ENCODE assay signal across 10 cellular contexts in the genomic region with DNA sequence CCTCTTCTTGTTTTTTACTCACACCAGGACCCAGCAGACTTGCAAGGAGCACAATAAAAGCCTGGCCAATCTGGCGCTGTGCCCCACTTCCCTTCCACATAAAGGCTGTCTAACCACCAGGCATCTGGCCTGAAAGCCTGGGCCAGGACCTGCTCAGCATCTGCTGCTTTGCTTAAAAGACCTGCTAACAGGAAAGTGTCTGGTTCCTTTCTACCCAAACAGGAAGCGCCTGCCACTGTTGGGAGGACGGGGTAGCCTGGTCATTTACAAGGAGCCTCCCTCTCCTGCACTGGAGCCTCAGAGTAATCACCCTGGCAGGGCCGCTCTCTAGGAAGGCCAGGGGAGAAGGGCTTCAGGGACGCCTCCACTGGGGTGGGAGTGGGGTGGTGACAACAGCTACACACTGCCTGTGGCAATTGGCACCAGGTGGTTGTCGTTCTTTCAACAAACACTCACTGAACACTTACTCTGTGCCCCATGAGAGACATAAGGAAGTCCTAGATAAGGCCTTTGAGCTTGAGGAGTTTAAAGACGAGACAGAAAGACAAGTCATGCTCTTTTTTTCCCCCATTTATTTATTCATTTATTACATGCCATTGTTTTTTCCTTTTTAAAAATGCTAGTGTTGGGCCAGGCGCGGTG. TPM values are rescaled to one million over a fixed set of nuclear protein-coding genes. Genes with fewer than 3 reads are reported as not detected.
DNase-seq lines count a peak whose midpoint lies in the region; ATAC-seq and TF ChIP-seq lines count a peak whose summit lies in the region.
"Had no signal": no experiment of that assay in that cellular context is flagged by ENCODE, and none has a peak within 500 bp of the region (broad histone marks: within the 10 kb centered on the region; RNA-seq: fewer than 3 reads in every experiment).

No MANE protein-coding gene starts in this region.

- no peaks in the 10 kb centered on the region for H3K36me3 Mint-ChIP-seq in activated CD8-positive, alpha-beta memory T cell treated with anti-CD3 and anti-CD28 coated beads, Interleukin-2, amount 10 ng/mL, durations not matched to agents 7 days and 5 days
- no peaks in the 10 kb centered on the region for H3K36me3 Mint-ChIP-seq in activated naive CD4-positive, alpha-beta T cell treated with anti-CD3 and anti-CD28 coated beads, Interleukin-2, amount 50 U/mL, for 24 hours
- H3K36me3 Mint-ChIP-seq: CD8-positive, alpha-beta memory T cell had no signal

- H3K36me3 ChIP-seq in transverse colon = no peaks in the 10 kb centered on the region

- H3K27me3 Mint-ChIP-seq in activated CD8-positive, alpha-beta memory T cell treated with anti-CD3 and anti-CD28 coated beads, Interleukin-2, amount 10 ng/mL, durations not matched to agents 7 days and 5 days = peaks cover 28% of the 10 kb centered on the region
- peaks cover 2% of the 10 kb centered on the region for H3K27me3 Mint-ChIP-seq in activated naive CD4-positive, alpha-beta T cell treated with anti-CD3 and anti-CD28 coated beads, Interleukin-2, amount 50 U/mL, for 24 hours

- peaks cover 24 to 44% (median 34%) of the 10 kb centered on the region in 4 donors for H3K4me1 ChIP-seq in transverse colon

- no peaks in the 10 kb centered on the region for H3K27me3 ChIP-seq in transverse colon

- CTCF ChIA-PET in activated CD8-positive, alpha-beta memory T cell treated with anti-CD3 and anti-CD28 coated beads, Interleukin-2, amount 10 ng/mL, durations not matched to agents 7 days and 5 days (lab: Charles Lee) = interaction anchor here (11.7 kb wide), 1 partner anchor 39 kb away, joined by 106 read pairs; a partner anchor contains a TSS

- TF ChIP-seq CTCF in transverse colon (IDR thresholded peaks at IDR 0.05) = no peak

- 18 to 41% methylated on average over 2 to 9 of the region's 9 CpGs for WGBS in transverse colon (ENCODE audit: low coverage in 1 of 2), 2 donors

- H3K4me3 ChIP-seq in transverse colon = no peak overlapping the region

- no peaks in the 10 kb centered on the region for H3K9me3 Mint-ChIP-seq in activated CD8-positive, alpha-beta memory T cell treated with anti-CD3 and anti-CD28 coated beads, Interleukin-2, amount 10 ng/mL, durations not matched to agents 7 days and 5 days (ENCODE audit: low read depth)
- no peaks in the 10 kb centered on the region for H3K9me3 Mint-ChIP-seq in activated naive CD4-positive, alpha-beta T cell treated with anti-CD3 and anti-CD28 coated beads, Interleukin-2, amount 50 U/mL, for 24 hours
- H3K9me3 Mint-ChIP-seq: CD8-positive, alpha-beta memory T cell had no signal

- no peak for TF ChIP-seq POLR2A in transverse colon (IDR thresholded peaks at IDR 0.05)

- peak; percentile 71 for DNase-seq in activated CD8-positive, alpha-beta memory T cell treated with anti-CD3 and anti-CD28 coated beads for 24 hours
- no peak for DNase-seq in activated CD8-positive, alpha-beta memory T cell treated with anti-CD3 and anti-CD28 coated beads, Interleukin-2, amount 10 ng/mL, durations not matched to agents 7 days and 5 days
- DNase-seq in hypothalamus (lab: John Stamatoyannopoulos, UW) (peak in 35 of 51 donors; percentile 11 to 78 (median 58)), transverse colon (peak; percentile 81)

- ATAC-seq in activated CD8-positive, alpha-beta memory T cell treated with anti-CD3 and anti-CD28 coated beads, Interleukin-2, amount 10 ng/mL, durations not matched to agents 7 days and 5 days = no peak
- no peak for ATAC-seq in HG03095 (IDR thresholded peaks at IDR 0.05; ENCODE audit: unreplicated experiment)
- ATAC-seq in HG03354 (IDR thresholded peaks at IDR 0.05; ENCODE audit: poor library complexity, severe bottlenecking, unreplicated experiment) = no peak
- ATAC-seq in GM21786 (IDR thresholded peaks at IDR 0.05; ENCODE audit: unreplicated experiment) = no peak

- no peak for TF ChIP-seq EP300 in transverse colon (IDR thresholded peaks at IDR 0.05; ENCODE audit: low read depth)

- peak overlapping the region; percentile 75 to 82 (median 78) for H3K27ac ChIP-seq in transverse colon

- H3K27ac Mint-ChIP-seq in activated CD8-positive, alpha-beta memory T cell treated with anti-CD3 and anti-CD28 coated beads, Interleukin-2, amount 10 ng/mL, durations not matched to agents 7 days and 5 days = no peak overlapping the region
- H3K27ac Mint-ChIP-seq in activated naive CD4-positive, alpha-beta T cell treated with anti-CD3 and anti-CD28 coated beads, Interleukin-2, amount 50 U/mL, for 24 hours = peak overlapping the region; percentile 92
- H3K27ac Mint-ChIP-seq: CD8-positive, alpha-beta memory T cell had no signal

- intact Hi-C loops in transverse colon (cut with DNase I; ENCODE audit: low total_unique reads) = no loop called here

- H3K9me3 ChIP-seq in transverse colon = no peaks in the 10 kb centered on the region

- H3K4me1 Mint-ChIP-seq in activated CD8-positive, alpha-beta memory T cell treated with anti-CD3 and anti-CD28 coated beads, Interleukin-2, amount 10 ng/mL, durations not matched to agents 7 days and 5 days = peaks cover 23% of the 10 kb centered on the region
- peaks cover 50% of the 10 kb centered on the region for H3K4me1 Mint-ChIP-seq in activated naive CD4-positive, alpha-beta T cell treated with anti-CD3 and anti-CD28 coated beads, Interleukin-2, amount 50 U/mL, for 24 hours

- H3K4me3 Mint-ChIP-seq in activated CD8-positive, alpha-beta memory T cell treated with anti-CD3 and anti-CD28 coated beads, Interleukin-2, amount 10 ng/mL, durations not matched to agents 7 days and 5 days = no peak overlapping the region
- H3K4me3 Mint-ChIP-seq in activated naive CD4-positive, alpha-beta T cell treated with anti-CD3 and anti-CD28 coated beads, Interleukin-2, amount 50 U/mL, for 24 hours = peak overlapping the region; percentile 1

- in situ Hi-C loops in transverse colon (cut with MboI; ENCODE audit: low pct_ligation_motif_present in 1 of 4, low pct_unique_long_range_greater_than_20kb in 1 of 4, low sequenced_read_pairs in 3 of 4) = loop anchor here in 2 of 4 donors (5.0 kb wide), 1 partner anchor 34 kb away; no protein-coding TSS in a partner anchor

RNA-seq across cellular contexts. Expression of a gene that starts 6.3 kb away (rescaled TPM):
- total RNA-seq in activated CD8-positive, alpha-beta memory T cell treated with anti-CD3 and anti-CD28 coated beads, Interleukin-2, amount 10 ng/mL, durations not matched to agents 7 days and 5 days = not detected
- total RNA-seq in transverse colon = 100 to 1,000 TPM; 104 to 368 (median 128) TPM
- total RNA-seq: CD8-positive, alpha-beta memory T cell had no signal

RNA-seq across cellular contexts. Expression of a gene that starts 7.6 kb away (rescaled TPM):
- 100 to 1,000 TPM; 333 to 366 TPM for total RNA-seq in activated CD8-positive, alpha-beta memory T cell treated with anti-CD3 and anti-CD28 coated beads, Interleukin-2, amount 10 ng/mL, durations not matched to agents 7 days and 5 days
- 10 to 100 TPM; 13.1 to 74.3 (median 37.9) TPM for total RNA-seq in transverse colon

RNA-seq across cellular contexts. Expression of a gene that starts 41.0 kb away (rescaled TPM):
- not detected for total RNA-seq in activated CD8-positive, alpha-beta memory T cell treated with anti-CD3 and anti-CD28 coated beads, Interleukin-2, amount 10 ng/mL, durations not matched to agents 7 days and 5 days
- total RNA-seq in transverse colon = not detected
- total RNA-seq: CD8-positive, alpha-beta memory T cell; NCI-H460 had no signal

RNA-seq across cellular contexts. Expression of a gene that starts 48.7 kb away (rescaled TPM):
- total RNA-seq in activated CD8-positive, alpha-beta memory T cell treated with anti-CD3 and anti-CD28 coated beads, Interleukin-2, amount 10 ng/mL, durations not matched to agents 7 days and 5 days = not detected
- not detected for total RNA-seq in transverse colon
- total RNA-seq: NCI-H460 had no signal

Comparison
In these comparisons a context has a peak if more than half of its experiments do, and no peak if none do; other contexts are left out.
1. RNA of a gene that starts 6.3 kb away (total RNA-seq): 104 to 368 TPM in transverse colon; not detected in activated CD8-positive, alpha-beta memory T cell treated with anti-CD3 and anti-CD28 coated beads, Interleukin-2, amount 10 ng/mL, durations not matched to agents 7 days and 5 days; every median in the first group is over 10 times any median in the second.
2. RNA of a gene that starts 7.6 kb away (total RNA-seq): 333 to 366 TPM in activated CD8-positive, alpha-beta memory T cell treated with anti-CD3 and anti-CD28 coated beads, Interleukin-2, amount 10 ng/mL, durations not matched to agents 7 days and 5 days; 13.1 to 74.3 TPM in transverse colon; every median in the first group is over 4 times any median in the second.